ENCODE assay signal across 28 cellular contexts in genomic region chr5:66164044-66164790, GRCh38. TPM values are rescaled to one million over a fixed set of nuclear protein-coding genes. Genes with fewer than 3 reads are reported as not detected.
DNase-seq lines count a peak whose midpoint lies in the region; ATAC-seq and TF ChIP-seq lines count a peak whose summit lies in the region.
"Had no signal": no experiment of that assay in that cellular context is flagged by ENCODE, and none has a peak within 500 bp of the region (broad histone marks: within the 10 kb centered on the region; RNA-seq: fewer than 3 reads in every experiment).

No MANE protein-coding gene starts in this region.

- H3K9me3 ChIP-seq in endodermal cell (ENCODE audit: control insufficient read depth, low read length) (no peaks in the 10 kb centered on the region), mesenchymal stem cell (ENCODE audit: control insufficient read depth, low read length) (no peaks in the 10 kb centered on the region)
- H3K9me3 ChIP-seq: BLaER1, left lung, sigmoid colon, SK-N-SH, thoracic aorta, uterus had no signal

- H3K4me3 ChIP-seq in AG10803 (ENCODE audit: low read length) = no peak overlapping the region
- H3K4me3 ChIP-seq in endodermal cell (ENCODE audit: low read length) = no peak overlapping the region
- no peak overlapping the region for H3K4me3 ChIP-seq in mesenchymal stem cell (ENCODE audit: insufficient read depth in 1 of 2, low read depth in 1 of 2, low read length in 2 of 2)
- H3K4me3 ChIP-seq: BLaER1, GM23338, left lung, sigmoid colon, thoracic aorta, uterus had no signal

- H2BK15ac ChIP-seq in mesenchymal stem cell (ENCODE audit: low read depth, poor library complexity, severe bottlenecking) = no peak overlapping the region

- no peak overlapping the region for H2AK5ac ChIP-seq in mesenchymal stem cell (ENCODE audit: low read length, severe bottlenecking)

- H3K27ac ChIP-seq in endodermal cell (ENCODE audit: low read depth, low read length) = no peak overlapping the region
- H3K27ac ChIP-seq in mesenchymal stem cell (ENCODE audit: low read length, poor library complexity, severe bottlenecking) = no peak overlapping the region
- H3K27ac ChIP-seq: BLaER1, left lung, RWPE1, sigmoid colon, thoracic aorta, uterus had no signal

- no peak overlapping the region for H4K8ac ChIP-seq in mesenchymal stem cell (ENCODE audit: low read length)

- H4K91ac ChIP-seq in mesenchymal stem cell (ENCODE audit: low read length) = no peak overlapping the region

- no peak overlapping the region for H2BK12ac ChIP-seq in mesenchymal stem cell (ENCODE audit: low read length in 2 of 2)

- H3K4me2 ChIP-seq in mesenchymal stem cell (ENCODE audit: low read length, poor library complexity, severe bottlenecking) = no peak overlapping the region
- H3K4me2 ChIP-seq: BLaER1, GM23338, SK-N-SH had no signal

- no peak overlapping the region for H3K9ac ChIP-seq in endodermal cell (ENCODE audit: extremely low read depth, low read length, poor library complexity, severe bottlenecking)
- peak overlapping the region; percentile 47 for H3K9ac ChIP-seq in mesenchymal stem cell (ENCODE audit: low read length)
- H3K9ac ChIP-seq: BLaER1, SK-N-SH had no signal

- no peaks in the 10 kb centered on the region for H3K4me1 ChIP-seq in endodermal cell (ENCODE audit: control insufficient read depth, insufficient read depth, low read length)
- no peaks in the 10 kb centered on the region for H3K4me1 ChIP-seq in mesenchymal stem cell (ENCODE audit: control insufficient read depth, insufficient read depth, low read depth, low read length)
- H3K4me1 ChIP-seq: left lung, sigmoid colon, uterus had no signal

- no peak overlapping the region for H3K4ac ChIP-seq in mesenchymal stem cell (ENCODE audit: low read depth in 1 of 2, low read length in 2 of 2)

- WGBS in endodermal cell (ENCODE audit: insufficient coverage in 1 of 2, insufficient read length in 1 of 2), 2 experiments = 94% methylated on average over 7 of the region's 8 CpGs
- WGBS in mesenchymal stem cell = 91% methylated on average over 5 of the region's 8 CpGs

- no peak overlapping the region for H3K23ac ChIP-seq in mesenchymal stem cell (ENCODE audit: low read length in 2 of 2)

- H3K18ac ChIP-seq in mesenchymal stem cell (ENCODE audit: low read depth in 1 of 2, low read length in 2 of 2) = no peak overlapping the region

- peaks cover 62% of the 10 kb centered on the region for H3K36me3 Mint-ChIP-seq in endodermal cell (ENCODE audit: low read depth)
- H3K36me3 Mint-ChIP-seq: IgD-negative memory B cell had no signal

- peaks cover 19% of the 10 kb centered on the region for H3K79me1 ChIP-seq in mesenchymal stem cell (replicated peaks; ENCODE audit: low read length, poor library complexity, severe bottlenecking)

- H3K27me3 ChIP-seq in endodermal cell (ENCODE audit: control insufficient read depth, insufficient read depth, low read length, poor library complexity, severe bottlenecking) (no peaks in the 10 kb centered on the region), mesenchymal stem cell (ENCODE audit: control insufficient read depth in 1 of 2, insufficient read depth in 1 of 2, low read length in 2 of 2) (no peaks in the 10 kb centered on the region)
- H3K27me3 ChIP-seq: BLaER1, left lung, sigmoid colon, uterus had no signal

- no peak overlapping the region for H2BK5ac ChIP-seq in mesenchymal stem cell (ENCODE audit: low read depth, low read length, poor library complexity, severe bottlenecking)

- no peaks in the 10 kb centered on the region for H3K27me3 Mint-ChIP-seq in endodermal cell (ENCODE audit: insufficient read depth)
- H3K27me3 Mint-ChIP-seq: activated T-cell treated with anti-CD3 and anti-CD28 coated beads, Interleukin-2, amount 50 U/mL, for 24 hours; brain; IgD-negative memory B cell; T-helper 17 cell had no signal

- no peak overlapping the region for H2BK120ac ChIP-seq in mesenchymal stem cell (ENCODE audit: low read depth, low read length)

- peak overlapping the region; percentile 25 for H3K27ac Mint-ChIP-seq in endodermal cell
- H3K27ac Mint-ChIP-seq: activated T-cell treated with anti-CD3 and anti-CD28 coated beads, Interleukin-2, amount 50 U/mL, for 24 hours; brain; GM23338; IgD-negative memory B cell had no signal

- H3K4me1 Mint-ChIP-seq in endodermal cell = no peaks in the 10 kb centered on the region
- H3K4me1 Mint-ChIP-seq: brain, GM23338 had no signal

- no peak overlapping the region for H2AFZ ChIP-seq in mesenchymal stem cell (ENCODE audit: low read depth, low read length)
- H2AFZ ChIP-seq: GM23338 had no signal

- H3K14ac ChIP-seq in mesenchymal stem cell (ENCODE audit: low read length in 2 of 2) = no peak overlapping the region

- peaks cover 97% of the 10 kb centered on the region for H3K36me3 ChIP-seq in endodermal cell (ENCODE audit: control insufficient read depth, insufficient read depth, low read length)
- peaks cover 7 to 93% of the 10 kb centered on the region in 2 experiments for H3K36me3 ChIP-seq in mesenchymal stem cell (ENCODE audit: control insufficient read depth in 1 of 2, insufficient read depth in 2 of 2, low read depth in 1 of 2, low read length in 2 of 2)

- no peak for ATAC-seq in GM21717 (IDR thresholded peaks at IDR 0.05; ENCODE audit: unreplicated experiment)
- ATAC-seq: GM23338; left lung; stimulated activated naive CD8-positive, alpha-beta T cell treated with anti-CD3 and anti-CD28 coated beads, Interleukin-15, Interleukin-2, amounts not matched to agents 100 U/mL and 50 U/mL, for 24 hours; T-helper 17 cell had no signal

- TF ChIP-seq CTCF in AG10803 (conservative IDR thresholded peaks at IDR 0.05; ENCODE audit: low read length) (no peak), endodermal cell (conservative IDR thresholded peaks at IDR 0.05) (no peak)

- DNase-seq in AG10803 (ENCODE audit: low read depth) (peak; percentile 91), HCEC 1CT (peak; percentile 66), endodermal cell (no peak), mesenchymal stem cell (no peak), DMS153 (lab: John Stamatoyannopoulos, UW) (no peak), amygdala (lab: John Stamatoyannopoulos, UW) (no peak)
- DNase-seq in activated CD8-positive, alpha-beta memory T cell treated with anti-CD3 and anti-CD28 coated beads, Interleukin-2, amount 50 U/mL, for 4 hours = no peak
- DNase-seq: activated CD4-positive, alpha-beta T cell treated with anti-CD3 and anti-CD28 coated beads for 48 hours; activated gamma-delta T cell treated with Interleukin-2 at 50 U/mL for 16 hours; activated T-cell treated with anti-CD3 and anti-CD28 coated beads, Interleukin-2, amount 50 U/mL, for 24 hours; cerebellar nuclear complex; foreskin melanocyte; left lung; mesendoderm; NCI-H1048; NCI-H1694; sigmoid colon; SK-N-SH; stimulated activated naive CD8-positive, alpha-beta T cell treated with anti-CD3 and anti-CD28 coated beads, Interleukin-15, Interleukin-2, amounts not matched to agents 100 U/mL and 50 U/mL, for 24 hours; T-helper 17 cell; uterus had no signal

- no peak overlapping the region for H3K4me3 Mint-ChIP-seq in endodermal cell
- H3K4me3 Mint-ChIP-seq: activated T-cell treated with anti-CD3 and anti-CD28 coated beads, Interleukin-2, amount 50 U/mL, for 24 hours; brain; GM23338; IgD-negative memory B cell; T-helper 17 cell had no signal

- no peaks in the 10 kb centered on the region for H3K9me3 Mint-ChIP-seq in endodermal cell
- H3K9me3 Mint-ChIP-seq: activated T-cell treated with anti-CD3 and anti-CD28 coated beads, Interleukin-2, amount 50 U/mL, for 24 hours; brain; GM23338; IgD-negative memory B cell had no signal

RNA-seq across cellular contexts. Expression of gene SREK1, which starts 20.1 kb away (rescaled TPM):
- total RNA-seq in endodermal cell = 10 to 100 TPM; 58.8 to 67.1 TPM
- polyA plus RNA-seq in endodermal cell (2013, experiment 1 of 2) = 67.4 TPM
- 55.2 TPM for polyA plus RNA-seq in endodermal cell (2013, experiment 2 of 2)
- 45.0 TPM for polyA plus RNA-seq in mesenchymal stem cell (2013, experiment 1 of 2)
- 43.8 TPM for polyA plus RNA-seq in mesenchymal stem cell (2013, experiment 2 of 2)

Comparison
In these comparisons a context has a peak if more than half of its experiments do, and no peak if none do; other contexts are left out.
1. DNase-seq: peak in AG10803 (single experiment) and HCEC 1CT (single experiment); none in endodermal cell (single experiment), mesenchymal stem cell (single experiment), activated CD8-positive, alpha-beta memory T cell treated with anti-CD3 and anti-CD28 coated beads, Interleukin-2, amount 50 U/mL, for 4 hours (single experiment), DMS153 (single experiment) and amygdala (0 of 56).